ENCODE assay signal across 18 cellular contexts in the genomic region with DNA sequence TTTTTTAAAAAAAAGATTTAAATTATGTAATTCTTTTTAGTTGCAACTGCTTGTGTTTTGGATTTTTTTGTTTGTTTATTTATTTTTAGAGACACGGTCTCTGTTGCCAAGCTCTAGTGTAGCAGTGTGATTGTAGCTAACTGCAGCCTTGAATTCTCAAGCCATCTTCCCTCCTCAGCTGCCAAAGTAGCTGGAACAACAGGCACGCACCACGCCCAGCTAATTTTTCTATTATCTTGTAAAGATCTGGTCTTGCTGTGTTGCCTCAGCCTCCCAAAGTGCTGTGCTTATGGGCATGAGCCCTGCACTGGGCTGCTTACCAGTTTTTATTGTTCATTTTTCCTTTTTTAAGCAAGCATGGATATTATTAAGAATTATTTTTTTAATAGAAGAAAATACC. TPM values are rescaled to one million over a fixed set of nuclear protein-coding genes. Genes with fewer than 3 reads are reported as not detected.
DNase-seq lines count a peak whose midpoint lies in the region; ATAC-seq lines count a peak whose summit lies in the region.
"Had no signal": no experiment of that assay in that cellular context is flagged by ENCODE, and none has a peak within 500 bp of the region (broad histone marks: within the 10 kb centered on the region; RNA-seq: fewer than 3 reads in every experiment).

No MANE protein-coding gene starts in this region.

- H4K8ac ChIP-seq in trophoblast cell (ENCODE audit: low read depth, low read length) = peak overlapping the region; percentile 19

- H3K4me3 ChIP-seq in trophoblast cell (ENCODE audit: low read depth, low read length) = no peak overlapping the region
- H3K4me3 ChIP-seq: transverse colon had no signal

- no peak for ATAC-seq in HG03432 (IDR thresholded peaks at IDR 0.05; ENCODE audit: unreplicated experiment)
- ATAC-seq: activated T-helper 17 cell treated with anti-CD3 and anti-CD28 coated beads, Interleukin-2, amount 50 U/mL, for 72 hours had no signal

- no peak overlapping the region for H3K14ac ChIP-seq in trophoblast cell (ENCODE audit: low read length)

- no peak overlapping the region for H3K4me2 ChIP-seq in trophoblast cell (ENCODE audit: low read length)

- no CpG with 5 or more reads among the region's 3 CpGs for WGBS in trophoblast cell (ENCODE audit: extremely low coverage, insufficient coverage, insufficient read length)

- no peak overlapping the region for H2AK5ac ChIP-seq in trophoblast cell (ENCODE audit: low read length)

- H3K36me3 ChIP-seq in trophoblast cell (ENCODE audit: control insufficient read depth in 1 of 2, insufficient read depth in 2 of 2, low read length in 2 of 2) = no peaks in the 10 kb centered on the region
- H3K36me3 ChIP-seq: transverse colon had no signal

- no peaks in the 10 kb centered on the region for H3K79me2 ChIP-seq in trophoblast cell (ENCODE audit: control insufficient read depth, insufficient read depth, low read length, poor library complexity)

- no peaks in the 10 kb centered on the region for H3K9me3 ChIP-seq in trophoblast cell (ENCODE audit: insufficient read depth, low read depth, low read length)
- H3K9me3 ChIP-seq: transverse colon had no signal

- no peak overlapping the region for H3K4ac ChIP-seq in trophoblast cell (ENCODE audit: low read depth, low read length)

- no peak overlapping the region for H3K27ac ChIP-seq in trophoblast cell (ENCODE audit: low read depth, low read length)
- H3K27ac ChIP-seq: transverse colon had no signal

- no peaks in the 10 kb centered on the region for H3K27me3 ChIP-seq in trophoblast cell (ENCODE audit: insufficient read depth, low read length)
- H3K27me3 ChIP-seq: transverse colon had no signal

- H2AFZ ChIP-seq in trophoblast cell (ENCODE audit: insufficient read depth, low read length, poor library complexity) = no peak overlapping the region

- peaks cover 24% of the 10 kb centered on the region for H3K79me1 ChIP-seq in trophoblast cell (ENCODE audit: low read length)

- DNase-seq in ELF-1 (ENCODE audit: low read depth, low spot score) (peak; percentile 36), NCI-H69 (lab: John Stamatoyannopoulos, UW) (peak; percentile 37), fibroblast of peridontal ligament (ENCODE audit: extremely low read depth) (peak; percentile 6), trophoblast cell (peak; percentile 38 to 81), C1 segment of cervical spinal cord (lab: John Stamatoyannopoulos, UW) (no peak), NCI-H82 (lab: John Stamatoyannopoulos, UW) (no peak), DMS53 (lab: John Stamatoyannopoulos, UW) (no peak)
- DNase-seq: activated CD4-positive, alpha-beta T cell treated with anti-CD3 and anti-CD28 coated beads, Interleukin-2, amount 10 ng/mL, durations not matched to agents 7 days and 5 days; activated naive CD8-positive, alpha-beta T cell treated with anti-CD3 and anti-CD28 coated beads, Interleukin-2, amount 10 ng/mL, durations not matched to agents 7 days and 5 days; CD4-positive, alpha-beta memory T cell; NCI-H2081 treated with DMSO at 0.1 percent for 48 hours; NCI-H510A treated with DMSO at 0.1 percent for 48 hours; SHP77; stimulated activated naive CD4-positive, alpha-beta T cell; transverse colon had no signal

- no peak overlapping the region for H3K18ac ChIP-seq in trophoblast cell (ENCODE audit: low read length)

- H3K23ac ChIP-seq in trophoblast cell (ENCODE audit: low read length) = no peak overlapping the region

- no peak overlapping the region for H2BK12ac ChIP-seq in trophoblast cell (ENCODE audit: low read length)

- no peak overlapping the region for H4K12ac ChIP-seq in trophoblast cell (ENCODE audit: low read depth, low read length)

- no peak overlapping the region for H2BK120ac ChIP-seq in trophoblast cell (ENCODE audit: insufficient read depth, low read length, poor library complexity)

- peak overlapping the region; percentile 14 for H4K91ac ChIP-seq in trophoblast cell (ENCODE audit: low read depth, low read length)

- H2BK5ac ChIP-seq in trophoblast cell (ENCODE audit: low read depth, low read length, poor library complexity) = no peak overlapping the region

- no peak overlapping the region for H3K9ac ChIP-seq in trophoblast cell (ENCODE audit: low read length)

- peaks cover 2 to 18% of the 10 kb centered on the region in 2 experiments for H3K4me1 ChIP-seq in trophoblast cell (ENCODE audit: control insufficient read depth in 1 of 2, insufficient read depth in 2 of 2, low read length in 2 of 2)

RNA-seq across cellular contexts. Expression of a gene that starts 10.6 kb away (rescaled TPM):
- 9.3 and 10.1 TPM in 2 replicates for polyA plus RNA-seq in trophoblast cell (2013)
- polyA plus RNA-seq: CD4-positive, alpha-beta memory T cell; neural cell had no signal

RNA-seq across cellular contexts. Expression of a gene that starts 31.7 kb away (rescaled TPM):
- 0.39 and 0.45 TPM in 2 replicates for polyA plus RNA-seq in trophoblast cell (2013)
- polyA plus RNA-seq: CD4-positive, alpha-beta memory T cell had no signal

RNA-seq across cellular contexts. Expression of a gene that starts 40.0 kb away (rescaled TPM):
- 1.5 and 1.8 TPM in 2 replicates for polyA plus RNA-seq in trophoblast cell (2013)

RNA-seq across cellular contexts. Expression of a gene that starts 50.5 kb away (rescaled TPM):
- 2.0 and 2.8 TPM in 2 replicates for polyA plus RNA-seq in trophoblast cell (2013)

RNA-seq across cellular contexts. Expression of a gene that starts 50.7 kb away (rescaled TPM):
- polyA plus RNA-seq in trophoblast cell (2013) = 101 and 107 TPM in 2 replicates

Comparison
In these comparisons a context has a peak if more than half of its experiments do, and no peak if none do; other contexts are left out.
1. DNase-seq: peak in ELF-1 (single experiment), NCI-H69 (single experiment), fibroblast of peridontal ligament (single experiment) and trophoblast cell (2 of 2); none in C1 segment of cervical spinal cord (0 of 14), NCI-H82 (single experiment) and DMS53 (single experiment).